ENCODE assay signal across 25 cellular contexts in genomic region chr4:12973522-12973921, GRCh38.
"Had no signal": no experiment of that assay in that cellular context is flagged by ENCODE, and none has a peak within 500 bp of the region (broad histone marks: within the 10 kb centered on the region; RNA-seq: fewer than 3 reads in every experiment).

No MANE protein-coding gene starts in this region.

- DNase-seq: colonic mucosa; cortex of kidney; effector CD8-positive, alpha-beta T cell; effector memory CD8-positive, alpha-beta T cell; endodermal cell; erythroblast; esophagus squamous epithelium; foreskin fibroblast; foreskin melanocyte; gastrocnemius medialis; glutamatergic neuron; head of caudate nucleus; heart right ventricle; hippocampal formation; left cardiac atrium; left ventricle myocardium inferior; lower lobe of right lung; mesenchymal stem cell; mucosa of descending colon; naive B cell had no signal

- ATAC-seq: effector memory CD8-positive, alpha-beta T cell; esophagus mucosa; gastrocnemius medialis; heart right ventricle; left cardiac atrium; lower lobe of right lung; mucosa of descending colon had no signal

- FAIRE-seq: endometrium, islet of Langerhans, keratinocyte had no signal

- H3K27ac ChIP-seq: colonic mucosa, epithelial cell of prostate, esophagus squamous epithelium, gastrocnemius medialis, heart right ventricle, left ventricle myocardium inferior, lower lobe of right lung had no signal

- H3K4me3 ChIP-seq: colonic mucosa, esophagus squamous epithelium, gastrocnemius medialis, heart right ventricle, left ventricle myocardium inferior, lower lobe of right lung, mucosa of descending colon had no signal

- H3K4me1 ChIP-seq: colonic mucosa, gastrocnemius medialis, heart right ventricle, left ventricle myocardium inferior, lower lobe of right lung had no signal

- H3K27me3 ChIP-seq: colonic mucosa, esophagus squamous epithelium, gastrocnemius medialis, heart right ventricle had no signal

- H3K9me3 ChIP-seq: colonic mucosa, esophagus squamous epithelium, gastrocnemius medialis, heart right ventricle, left ventricle myocardium inferior, lower lobe of right lung, mucosa of descending colon had no signal

- H3K36me3 ChIP-seq: colonic mucosa, esophagus squamous epithelium, gastrocnemius medialis, heart right ventricle, left ventricle myocardium inferior, lower lobe of right lung had no signal
